Comparison of ENCODE assay signal across 8 cellular contexts in the genomic region with DNA sequence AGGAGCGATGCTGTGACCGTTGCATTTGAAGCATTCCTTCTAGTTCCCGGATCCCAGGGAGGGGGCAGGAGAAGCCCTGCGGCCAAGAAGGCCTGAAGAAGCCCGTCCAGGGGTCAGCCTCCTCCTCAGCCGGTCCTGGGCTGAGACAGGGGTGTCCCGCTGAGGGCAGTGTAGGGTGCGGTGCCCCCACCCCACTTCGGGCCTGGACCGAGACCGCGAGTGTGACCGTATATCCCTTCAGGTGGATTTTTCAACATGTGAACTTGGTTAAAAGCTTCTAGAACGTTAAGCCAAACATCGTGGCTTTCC. TPM values are rescaled to one million over a fixed set of nuclear protein-coding genes. Genes with fewer than 3 reads are reported as not detected.
A peak's percentile ranks its signal among the peaks of the same experiment; 100 is the strongest.
DNase-seq lines count a peak whose midpoint lies in the region; ATAC-seq and TF ChIP-seq lines count a peak whose summit lies in the region.

No MANE protein-coding gene starts in this region.

- DNase-seq in NB4 (ENCODE audit: low read depth) (no peak), fibroblast of pulmonary artery (ENCODE audit: low read depth) (no peak), UCSD-AML1 (lab: John Stamatoyannopoulos, UW; ENCODE audit: unreplicated experiment) (no peak), occipital lobe (lab: John Stamatoyannopoulos, UW) (no peak), H4 (ENCODE audit: low spot score) (no peak)

- H3K36me3 ChIP-seq in skeletal muscle satellite cell (ENCODE audit: insufficient read depth, low read length): no peaks in the 10 kb centered on the region

- peak overlapping the region; percentile 23 for H3K9ac ChIP-seq in skeletal muscle satellite cell (ENCODE audit: low read depth, low read length)

- peaks cover 77% of the 10 kb centered on the region for H3K27me3 ChIP-seq in skeletal muscle satellite cell (ENCODE audit: control insufficient read depth, insufficient read depth, low read length)

- peak overlapping the region; percentile 92 for H3K4me2 ChIP-seq in skeletal muscle satellite cell (ENCODE audit: low read length)

- no peak for TF ChIP-seq POLR2A in NB4 (IDR thresholded peaks at IDR 0.05; ENCODE audit: extremely low read depth, insufficient read length)

- no peaks in the 10 kb centered on the region for H3K9me3 ChIP-seq in skeletal muscle satellite cell (replicated peaks; ENCODE audit: low read length)

- H3K4me1 ChIP-seq in skeletal muscle satellite cell (ENCODE audit: control insufficient read depth, insufficient read depth, low read length): peaks cover 33% of the 10 kb centered on the region

- H3K4me3 ChIP-seq in NB4 (ENCODE audit: low read depth, low read length): peak overlapping the region; percentile 53
- peak overlapping the region; percentile 51 for H3K4me3 ChIP-seq in fibroblast of pulmonary artery (replicated peaks; ENCODE audit: low read depth, low read length)
- H3K4me3 ChIP-seq in skeletal muscle satellite cell (ENCODE audit: low read length): peak overlapping the region; percentile 67

- peak; percentile 2 for ATAC-seq in GM21529 (IDR thresholded peaks at IDR 0.05; ENCODE audit: unreplicated experiment)
- no peak for ATAC-seq in GM19395 (IDR thresholded peaks at IDR 0.05; ENCODE audit: unreplicated experiment)

- no peak for TF ChIP-seq CTCF in NB4 (IDR thresholded peaks at IDR 0.05; ENCODE audit: low read depth, low read length)
- TF ChIP-seq CTCF in fibroblast of pulmonary artery (IDR thresholded peaks at IDR 0.05; ENCODE audit: low read length, missing control alignments): no peak

RNA-seq across cellular contexts. Expression of a gene that starts 2.8 kb away (rescaled TPM):
- total RNA-seq in skeletal muscle satellite cell (2012; rRNA removed): under 0.01 TPM in 1 of 2 replicates, not detected in the other
- 25.7 TPM for total RNA-seq in occipital lobe
- 0.12 TPM in 1 of 2 replicates, not detected in the other for total RNA-seq in H4 (2014; rRNA removed; shearing (Covaris generic))

Comparison
In these comparisons a context has a peak if more than half of its experiments do, and no peak if none do; other contexts are left out.
1. RNA of a gene that starts 2.8 kb away (total RNA-seq): 25.7 TPM in occipital lobe (single experiment); 0.12 TPM in H4; every median in the first group is over 10 times any median in the second.
2. Peak in every context shown above with its lines, with median percentiles within 50 percentile points of each other: H3K4me3 ChIP-seq.